30 cellular contexts compared by ENCODE assay signal in genomic region chr2:156653670-156654069, GRCh38.
"Had no signal": no experiment of that assay in that cellular context is flagged by ENCODE, and none has a peak within 500 bp of the region (broad histone marks: within the 10 kb centered on the region; RNA-seq: fewer than 3 reads in every experiment).

No MANE protein-coding gene starts in this region.

- H3K27me3 Mint-ChIP-seq: activated B cell treated with CpG ODN at 0.5 μM for 24 hours; activated CD8-positive, alpha-beta T cell treated with anti-CD3 and anti-CD28 coated beads for 36 hours; activated naive CD8-positive, alpha-beta T cell treated with anti-CD3 and anti-CD28 coated beads, Interleukin-2, amount 10 ng/mL, durations not matched to agents 7 days and 5 days; activated T-helper 17 cell treated with anti-CD3 and anti-CD28 coated beads, Interleukin-2, amount 50 U/mL, for 72 hours; brain; central memory CD8-positive, alpha-beta T cell had no signal

- H3K9me3 Mint-ChIP-seq: activated B cell treated with CpG ODN at 0.5 μM for 24 hours; activated CD8-positive, alpha-beta T cell treated with anti-CD3 and anti-CD28 coated beads for 36 hours; activated naive CD4-positive, alpha-beta T cell treated with anti-CD3 and anti-CD28 coated beads for 36 hours; activated naive CD4-positive, alpha-beta T cell treated with anti-CD3 and anti-CD28 coated beads, Interleukin-2, amount 50 U/mL, for 72 hours; activated naive CD8-positive, alpha-beta T cell treated with anti-CD3 and anti-CD28 coated beads, Interleukin-2, amount 10 ng/mL, durations not matched to agents 7 days and 5 days; activated T-cell treated with anti-CD3 and anti-CD28 coated beads, Interleukin-2, amount 50 U/mL, for 4 hours; activated T-helper 17 cell treated with anti-CD3 and anti-CD28 coated beads, Interleukin-2, amount 50 U/mL, for 72 hours; brain; central memory CD8-positive, alpha-beta T cell; T-helper 2 cell treated with Interferon-gamma antibody and Interleukin-4, amounts not matched to agents 5 μg/mL and 100 μg/mL, for 36 hours had no signal

- H3K4me3 ChIP-seq: ascending aorta, breast epithelium, esophagus muscularis mucosa, gastrocnemius medialis, heart left ventricle had no signal

- H3K36me3 Mint-ChIP-seq: activated naive CD4-positive, alpha-beta T cell treated with anti-CD3 and anti-CD28 coated beads, Interleukin-2, amount 50 U/mL, for 72 hours; activated naive CD8-positive, alpha-beta T cell treated with anti-CD3 and anti-CD28 coated beads, Interleukin-2, amount 10 ng/mL, durations not matched to agents 7 days and 5 days; brain had no signal

- H3K27ac Mint-ChIP-seq: activated B cell treated with CpG ODN at 0.5 μM for 24 hours; activated CD8-positive, alpha-beta T cell treated with anti-CD3 and anti-CD28 coated beads for 36 hours; activated naive CD4-positive, alpha-beta T cell treated with anti-CD3 and anti-CD28 coated beads for 36 hours; activated naive CD4-positive, alpha-beta T cell treated with anti-CD3 and anti-CD28 coated beads, Interleukin-2, amount 50 U/mL, for 72 hours; activated naive CD8-positive, alpha-beta T cell treated with anti-CD3 and anti-CD28 coated beads, Interleukin-2, amount 10 ng/mL, durations not matched to agents 7 days and 5 days; activated T-helper 17 cell treated with anti-CD3 and anti-CD28 coated beads, Interleukin-2, amount 50 U/mL, for 72 hours; T-helper 17 cell; T-helper 2 cell treated with Interferon-gamma antibody and Interleukin-4, amounts not matched to agents 5 μg/mL and 100 μg/mL, for 36 hours had no signal

- H3K27ac ChIP-seq: ascending aorta, breast epithelium, esophagus muscularis mucosa, foreskin keratinocyte, gastrocnemius medialis, heart left ventricle, WERI-Rb-1 had no signal

- H3K4me3 Mint-ChIP-seq: activated B cell treated with CpG ODN at 0.5 μM for 24 hours; activated CD8-positive, alpha-beta T cell treated with anti-CD3 and anti-CD28 coated beads for 36 hours; activated naive CD4-positive, alpha-beta T cell treated with anti-CD3 and anti-CD28 coated beads for 36 hours; activated naive CD8-positive, alpha-beta T cell treated with anti-CD3 and anti-CD28 coated beads, Interleukin-2, amount 10 ng/mL, durations not matched to agents 7 days and 5 days; activated T-cell treated with anti-CD3 and anti-CD28 coated beads, Interleukin-2, amount 50 U/mL, for 4 hours; activated T-helper 17 cell treated with anti-CD3 and anti-CD28 coated beads, Interleukin-2, amount 50 U/mL, for 72 hours; central memory CD8-positive, alpha-beta T cell; T-helper 17 cell; T-helper 2 cell treated with Interferon-gamma antibody and Interleukin-4, amounts not matched to agents 5 μg/mL and 100 μg/mL, for 36 hours had no signal

- H3K4me1 Mint-ChIP-seq: activated B cell treated with CpG ODN at 0.5 μM for 24 hours; activated naive CD8-positive, alpha-beta T cell treated with anti-CD3 and anti-CD28 coated beads, Interleukin-2, amount 10 ng/mL, durations not matched to agents 7 days and 5 days; activated T-helper 17 cell treated with anti-CD3 and anti-CD28 coated beads, Interleukin-2, amount 50 U/mL, for 72 hours; brain; central memory CD8-positive, alpha-beta T cell; T-helper 17 cell had no signal

- DNase-seq: activated B cell treated with CpG ODN at 0.5 μM for 24 hours; activated CD4-positive, alpha-beta T cell treated with anti-CD3 and anti-CD28 coated beads for 48 hours; activated CD4-positive, alpha-beta T cell treated with anti-CD3 and anti-CD28 coated beads, Interleukin-2, amount 50 U/mL, for 1 hour; activated CD4-positive, alpha-beta T cell treated with anti-CD3 and anti-CD28 coated beads, Interleukin-2, amount 50 U/mL, for 48 hours; activated CD8-positive, alpha-beta memory T cell treated with anti-CD3 and anti-CD28 coated beads for 24 hours; activated CD8-positive, alpha-beta T cell treated with anti-CD3 and anti-CD28 coated beads for 36 hours; activated effector memory CD4-positive, alpha-beta T cell treated with Interleukin-2 at 50 U/mL for 16 hours; activated naive CD4-positive, alpha-beta T cell treated with anti-CD3 and anti-CD28 coated beads for 36 hours; activated naive CD8-positive, alpha-beta T cell treated with anti-CD3 and anti-CD28 coated beads, Interleukin-2, amount 10 ng/mL, durations not matched to agents 7 days and 5 days; activated T-cell treated with anti-CD3 and anti-CD28 coated beads, Interleukin-2, amount 50 U/mL, for 4 hours; cortex of kidney; dermis blood vessel endothelial cell; effector CD8-positive, alpha-beta T cell; erythroblast; foreskin keratinocyte; gastrocnemius medialis; glutamatergic neuron; heart left ventricle; hypothalamus; T-helper 17 cell; T1000; WERI-Rb-1 had no signal

- H3K27me3 ChIP-seq: ascending aorta, breast epithelium, esophagus muscularis mucosa, foreskin keratinocyte, gastrocnemius medialis, heart left ventricle had no signal
